1 cellular context compared by ENCODE assay signal in genomic region chr16:2086136-2086742, GRCh38.
TF ChIP-seq lines count a peak whose summit lies in the region.

No MANE protein-coding gene starts in this region.

TF ChIP-seq in HepG2, 621 proteins besides CTCF, POLR2A, EP300 and RAD21:
- TF ChIP-seq MIXL1 (CRISPR knock-in tag; IDR thresholded peaks at IDR 0.05): no peak
- TF ChIP-seq, protein P1, sequence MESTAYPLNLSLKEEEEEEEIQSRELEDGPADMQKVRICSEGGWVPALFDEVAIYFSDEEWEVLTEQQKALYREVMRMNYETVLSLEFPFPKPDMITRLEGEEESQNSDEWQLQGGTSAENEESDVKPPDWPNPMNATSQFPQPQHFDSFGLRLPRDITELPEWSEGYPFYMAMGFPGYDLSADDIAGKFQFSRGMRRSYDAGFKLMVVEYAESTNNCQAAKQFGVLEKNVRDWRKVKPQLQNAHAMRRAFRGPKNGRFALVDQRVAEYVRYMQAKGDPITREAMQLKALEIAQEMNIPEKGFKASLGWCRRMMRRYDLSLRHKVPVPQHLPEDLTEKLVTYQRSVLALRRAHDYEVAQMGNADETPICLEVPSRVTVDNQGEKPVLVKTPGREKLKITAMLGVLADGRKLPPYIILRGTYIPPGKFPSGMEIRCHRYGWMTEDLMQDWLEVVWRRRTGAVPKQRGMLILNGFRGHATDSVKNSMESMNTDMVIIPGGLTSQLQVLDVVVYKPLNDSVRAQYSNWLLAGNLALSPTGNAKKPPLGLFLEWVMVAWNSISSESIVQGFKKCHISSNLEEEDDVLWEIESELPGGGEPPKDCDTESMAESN (CRISPR knock-in tag; conservative IDR thresholded peaks at IDR 0.05): no peak
- no peak for TF ChIP-seq ZNF878 (CRISPR knock-in tag; IDR thresholded peaks at IDR 0.05)
- peak; percentile 72 for TF ChIP-seq ATF7 (IDR thresholded peaks at IDR 0.05)
- no peak for TF ChIP-seq ATF7 (CRISPR knock-in tag; IDR thresholded peaks at IDR 0.05)
- TF ChIP-seq ZNF230 (CRISPR knock-in tag; IDR thresholded peaks at IDR 0.05): no peak
- TF ChIP-seq RBFOX2 (IDR thresholded peaks at IDR 0.05; ENCODE audit: low read depth, low read length): 0 out of 2 replicates have a peak, but pooled peaks have one; percentile 4
- TF ChIP-seq, protein P2, sequence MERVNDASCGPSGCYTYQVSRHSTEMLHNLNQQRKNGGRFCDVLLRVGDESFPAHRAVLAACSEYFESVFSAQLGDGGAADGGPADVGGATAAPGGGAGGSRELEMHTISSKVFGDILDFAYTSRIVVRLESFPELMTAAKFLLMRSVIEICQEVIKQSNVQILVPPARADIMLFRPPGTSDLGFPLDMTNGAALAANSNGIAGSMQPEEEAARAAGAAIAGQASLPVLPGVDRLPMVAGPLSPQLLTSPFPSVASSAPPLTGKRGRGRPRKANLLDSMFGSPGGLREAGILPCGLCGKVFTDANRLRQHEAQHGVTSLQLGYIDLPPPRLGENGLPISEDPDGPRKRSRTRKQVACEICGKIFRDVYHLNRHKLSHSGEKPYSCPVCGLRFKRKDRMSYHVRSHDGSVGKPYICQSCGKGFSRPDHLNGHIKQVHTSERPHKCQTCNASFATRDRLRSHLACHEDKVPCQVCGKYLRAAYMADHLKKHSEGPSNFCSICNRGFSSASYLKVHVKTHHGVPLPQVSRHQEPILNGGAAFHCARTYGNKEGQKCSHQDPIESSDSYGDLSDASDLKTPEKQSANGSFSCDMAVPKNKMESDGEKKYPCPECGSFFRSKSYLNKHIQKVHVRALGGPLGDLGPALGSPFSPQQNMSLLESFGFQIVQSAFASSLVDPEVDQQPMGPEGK (CRISPR knock-in tag; IDR thresholded peaks at IDR 0.05): no peak
- TF ChIP-seq JDP2 (CRISPR knock-in tag; IDR thresholded peaks at IDR 0.05; ENCODE audit: borderline replicate concordance): no peak
- no peak for TF ChIP-seq TARDBP (CRISPR knock-in tag; IDR thresholded peaks at IDR 0.05)
- TF ChIP-seq ZNF232 (CRISPR knock-in tag; IDR thresholded peaks at IDR 0.05; ENCODE audit: borderline replicate concordance): no peak
- TF ChIP-seq KDM2A (CRISPR knock-in tag; IDR thresholded peaks at IDR 0.05; ENCODE audit: borderline replicate concordance, low read depth): no peak
- TF ChIP-seq, protein P3, sequence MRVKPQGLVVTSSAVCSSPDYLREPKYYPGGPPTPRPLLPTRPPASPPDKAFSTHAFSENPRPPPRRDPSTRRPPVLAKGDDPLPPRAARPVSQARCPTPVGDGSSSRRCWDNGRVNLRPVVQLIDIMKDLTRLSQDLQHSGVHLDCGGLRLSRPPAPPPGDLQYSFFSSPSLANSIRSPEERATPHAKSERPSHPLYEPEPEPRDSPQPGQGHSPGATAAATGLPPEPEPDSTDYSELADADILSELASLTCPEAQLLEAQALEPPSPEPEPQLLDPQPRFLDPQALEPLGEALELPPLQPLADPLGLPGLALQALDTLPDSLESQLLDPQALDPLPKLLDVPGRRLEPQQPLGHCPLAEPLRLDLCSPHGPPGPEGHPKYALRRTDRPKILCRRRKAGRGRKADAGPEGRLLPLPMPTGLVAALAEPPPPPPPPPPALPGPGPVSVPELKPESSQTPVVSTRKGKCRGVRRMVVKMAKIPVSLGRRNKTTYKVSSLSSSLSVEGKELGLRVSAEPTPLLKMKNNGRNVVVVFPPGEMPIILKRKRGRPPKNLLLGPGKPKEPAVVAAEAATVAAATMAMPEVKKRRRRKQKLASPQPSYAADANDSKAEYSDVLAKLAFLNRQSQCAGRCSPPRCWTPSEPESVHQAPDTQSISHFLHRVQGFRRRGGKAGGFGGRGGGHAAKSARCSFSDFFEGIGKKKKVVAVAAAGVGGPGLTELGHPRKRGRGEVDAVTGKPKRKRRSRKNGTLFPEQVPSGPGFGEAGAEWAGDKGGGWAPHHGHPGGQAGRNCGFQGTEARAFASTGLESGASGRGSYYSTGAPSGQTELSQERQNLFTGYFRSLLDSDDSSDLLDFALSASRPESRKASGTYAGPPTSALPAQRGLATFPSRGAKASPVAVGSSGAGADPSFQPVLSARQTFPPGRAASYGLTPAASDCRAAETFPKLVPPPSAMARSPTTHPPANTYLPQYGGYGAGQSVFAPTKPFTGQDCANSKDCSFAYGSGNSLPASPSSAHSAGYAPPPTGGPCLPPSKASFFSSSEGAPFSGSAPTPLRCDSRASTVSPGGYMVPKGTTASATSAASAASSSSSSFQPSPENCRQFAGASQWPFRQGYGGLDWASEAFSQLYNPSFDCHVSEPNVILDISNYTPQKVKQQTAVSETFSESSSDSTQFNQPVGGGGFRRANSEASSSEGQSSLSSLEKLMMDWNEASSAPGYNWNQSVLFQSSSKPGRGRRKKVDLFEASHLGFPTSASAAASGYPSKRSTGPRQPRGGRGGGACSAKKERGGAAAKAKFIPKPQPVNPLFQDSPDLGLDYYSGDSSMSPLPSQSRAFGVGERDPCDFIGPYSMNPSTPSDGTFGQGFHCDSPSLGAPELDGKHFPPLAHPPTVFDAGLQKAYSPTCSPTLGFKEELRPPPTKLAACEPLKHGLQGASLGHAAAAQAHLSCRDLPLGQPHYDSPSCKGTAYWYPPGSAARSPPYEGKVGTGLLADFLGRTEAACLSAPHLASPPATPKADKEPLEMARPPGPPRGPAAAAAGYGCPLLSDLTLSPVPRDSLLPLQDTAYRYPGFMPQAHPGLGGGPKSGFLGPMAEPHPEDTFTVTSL (CRISPR knock-in tag; IDR thresholded peaks at IDR 0.05; ENCODE audit: borderline replicate concordance): no peak
- no peak for TF ChIP-seq MIER3 (CRISPR knock-in tag; IDR thresholded peaks at IDR 0.05; ENCODE audit: borderline replicate concordance)
- TF ChIP-seq ZFAT (CRISPR knock-in tag; conservative IDR thresholded peaks at IDR 0.05): no peak
